ENCODE assay signal across 2 cellular contexts in the genomic region with DNA sequence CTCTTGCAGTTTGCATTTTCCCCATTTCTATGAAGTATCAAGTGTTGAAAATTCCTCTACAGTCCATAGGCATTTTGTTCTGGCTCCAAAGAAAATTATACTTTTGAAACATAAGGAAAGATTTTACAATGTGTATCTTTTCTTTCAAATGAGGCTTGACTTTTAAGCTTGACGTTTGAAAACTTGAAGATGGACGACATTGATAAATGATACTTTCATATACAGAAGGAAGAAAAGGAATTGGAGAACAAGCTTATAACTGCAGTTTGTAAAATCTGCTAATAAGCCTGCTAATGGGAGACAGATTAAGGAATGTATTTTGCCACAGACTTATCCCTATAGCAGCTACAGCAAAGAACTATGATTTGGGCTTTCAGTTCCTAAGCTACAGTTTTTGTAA.
TF ChIP-seq lines count a peak whose summit lies in the region.

No MANE protein-coding gene starts in this region.

TF ChIP-seq in IMR-90, 13 proteins besides CTCF, POLR2A, EP300 and RAD21:
- TF ChIP-seq NFE2L2 (IDR thresholded peaks at IDR 0.05; ENCODE audit: low read depth, low read length) (no peak), SMC3 (IDR thresholded peaks at IDR 0.05; ENCODE audit: low read depth, low read length) (no peak), RFX5 (IDR thresholded peaks at IDR 0.05; ENCODE audit: low read depth, low read length) (no peak), MAZ (IDR thresholded peaks at IDR 0.05; ENCODE audit: borderline replicate concordance, low read depth, low read length) (no peak), RCOR1 (IDR thresholded peaks at IDR 0.05; ENCODE audit: insufficient replicate concordance, low read length) (no peak), CEBPB (IDR thresholded peaks at IDR 0.05; ENCODE audit: low read depth, low read length) (no peak), CHD1 (IDR thresholded peaks at IDR 0.05; ENCODE audit: low read depth, low read length) (no peak), MXI1 (IDR thresholded peaks at IDR 0.05; ENCODE audit: borderline replicate concordance, low read depth, low read length) (no peak), BHLHE40 (IDR thresholded peaks at IDR 0.05; ENCODE audit: low read depth, low read length) (no peak), MAFK (IDR thresholded peaks at IDR 0.05; ENCODE audit: low read depth, low read length) (no peak), FOS (IDR thresholded peaks at IDR 0.05; ENCODE audit: low read depth, low read length) (no peak)
- TF ChIP-seq, protein P1, sequence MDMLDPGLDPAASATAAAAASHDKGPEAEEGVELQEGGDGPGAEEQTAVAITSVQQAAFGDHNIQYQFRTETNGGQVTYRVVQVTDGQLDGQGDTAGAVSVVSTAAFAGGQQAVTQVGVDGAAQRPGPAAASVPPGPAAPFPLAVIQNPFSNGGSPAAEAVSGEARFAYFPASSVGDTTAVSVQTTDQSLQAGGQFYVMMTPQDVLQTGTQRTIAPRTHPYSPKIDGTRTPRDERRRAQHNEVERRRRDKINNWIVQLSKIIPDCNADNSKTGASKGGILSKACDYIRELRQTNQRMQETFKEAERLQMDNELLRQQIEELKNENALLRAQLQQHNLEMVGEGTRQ (IDR thresholded peaks at IDR 0.05; ENCODE audit: low read depth, low read length): no peak
- TF ChIP-seq, protein P2, sequence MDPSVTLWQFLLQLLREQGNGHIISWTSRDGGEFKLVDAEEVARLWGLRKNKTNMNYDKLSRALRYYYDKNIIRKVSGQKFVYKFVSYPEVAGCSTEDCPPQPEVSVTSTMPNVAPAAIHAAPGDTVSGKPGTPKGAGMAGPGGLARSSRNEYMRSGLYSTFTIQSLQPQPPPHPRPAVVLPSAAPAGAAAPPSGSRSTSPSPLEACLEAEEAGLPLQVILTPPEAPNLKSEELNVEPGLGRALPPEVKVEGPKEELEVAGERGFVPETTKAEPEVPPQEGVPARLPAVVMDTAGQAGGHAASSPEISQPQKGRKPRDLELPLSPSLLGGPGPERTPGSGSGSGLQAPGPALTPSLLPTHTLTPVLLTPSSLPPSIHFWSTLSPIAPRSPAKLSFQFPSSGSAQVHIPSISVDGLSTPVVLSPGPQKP (IDR thresholded peaks at IDR 0.05; ENCODE audit: borderline replicate concordance, low read depth, low read length): no peak

TF ChIP-seq in H1, 55 proteins besides CTCF, POLR2A, EP300 and RAD21:
- no peak for TF ChIP-seq GABPA (IDR thresholded peaks at IDR 0.05; ENCODE audit: borderline replicate concordance, insufficient read depth, low read length)
